Comparison of ENCODE assay signal across 1 cellular context in the genomic region with DNA sequence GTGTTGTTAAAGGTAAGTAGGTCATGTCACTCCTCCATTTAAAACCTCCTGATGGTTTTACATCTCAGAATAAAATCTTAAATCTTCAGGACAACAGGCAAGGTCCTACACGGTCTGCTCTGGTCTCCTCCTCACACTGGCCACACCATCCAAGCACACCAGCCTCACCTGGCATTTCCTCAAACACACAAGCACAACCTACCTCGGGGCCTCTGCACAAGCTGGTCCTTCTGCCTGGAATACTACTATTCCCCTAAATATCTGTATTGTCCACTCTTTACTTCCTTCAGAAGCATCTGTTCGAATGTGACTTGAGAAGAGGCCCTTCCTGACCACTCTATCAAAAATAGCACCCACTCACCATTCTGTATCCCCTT.
TF ChIP-seq lines count a peak whose summit lies in the region.

No MANE protein-coding gene starts in this region.

TF ChIP-seq in GM23338, 12 proteins besides CTCF, POLR2A, EP300 and RAD21 (continued from another document):
- TF ChIP-seq, protein P1, sequence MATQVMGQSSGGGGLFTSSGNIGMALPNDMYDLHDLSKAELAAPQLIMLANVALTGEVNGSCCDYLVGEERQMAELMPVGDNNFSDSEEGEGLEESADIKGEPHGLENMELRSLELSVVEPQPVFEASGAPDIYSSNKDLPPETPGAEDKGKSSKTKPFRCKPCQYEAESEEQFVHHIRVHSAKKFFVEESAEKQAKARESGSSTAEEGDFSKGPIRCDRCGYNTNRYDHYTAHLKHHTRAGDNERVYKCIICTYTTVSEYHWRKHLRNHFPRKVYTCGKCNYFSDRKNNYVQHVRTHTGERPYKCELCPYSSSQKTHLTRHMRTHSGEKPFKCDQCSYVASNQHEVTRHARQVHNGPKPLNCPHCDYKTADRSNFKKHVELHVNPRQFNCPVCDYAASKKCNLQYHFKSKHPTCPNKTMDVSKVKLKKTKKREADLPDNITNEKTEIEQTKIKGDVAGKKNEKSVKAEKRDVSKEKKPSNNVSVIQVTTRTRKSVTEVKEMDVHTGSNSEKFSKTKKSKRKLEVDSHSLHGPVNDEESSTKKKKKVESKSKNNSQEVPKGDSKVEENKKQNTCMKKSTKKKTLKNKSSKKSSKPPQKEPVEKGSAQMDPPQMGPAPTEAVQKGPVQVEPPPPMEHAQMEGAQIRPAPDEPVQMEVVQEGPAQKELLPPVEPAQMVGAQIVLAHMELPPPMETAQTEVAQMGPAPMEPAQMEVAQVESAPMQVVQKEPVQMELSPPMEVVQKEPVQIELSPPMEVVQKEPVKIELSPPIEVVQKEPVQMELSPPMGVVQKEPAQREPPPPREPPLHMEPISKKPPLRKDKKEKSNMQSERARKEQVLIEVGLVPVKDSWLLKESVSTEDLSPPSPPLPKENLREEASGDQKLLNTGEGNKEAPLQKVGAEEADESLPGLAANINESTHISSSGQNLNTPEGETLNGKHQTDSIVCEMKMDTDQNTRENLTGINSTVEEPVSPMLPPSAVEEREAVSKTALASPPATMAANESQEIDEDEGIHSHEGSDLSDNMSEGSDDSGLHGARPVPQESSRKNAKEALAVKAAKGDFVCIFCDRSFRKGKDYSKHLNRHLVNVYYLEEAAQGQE (IDR thresholded peaks at IDR 0.05; ENCODE audit: unreplicated experiment), result no peak
- TF ChIP-seq EZH2 (IDR thresholded peaks at IDR 0.05; ENCODE audit: low read depth, unreplicated experiment), result no peak
